Comparison of ENCODE assay signal across 26 cellular contexts in the genomic region with DNA sequence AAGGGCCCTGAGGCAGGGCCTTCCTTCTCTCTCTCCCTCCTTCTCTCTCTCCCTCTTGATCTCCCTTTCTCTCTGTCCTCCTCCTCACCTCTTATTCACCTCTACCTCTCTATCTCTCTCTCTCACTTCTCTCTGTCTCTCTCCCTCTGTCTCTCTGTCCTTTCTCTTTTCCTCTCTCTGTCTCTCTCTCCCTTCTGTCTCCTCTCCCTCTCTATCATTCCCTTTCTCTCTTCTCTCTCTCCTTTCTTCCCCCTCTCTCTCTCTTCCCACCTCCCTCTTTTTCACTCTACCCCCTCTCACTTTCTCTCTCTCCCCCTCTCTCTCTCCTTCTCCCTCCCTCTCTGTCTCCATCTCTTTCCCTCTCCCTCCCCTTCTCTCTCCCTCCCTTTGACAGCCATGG. TPM values are rescaled to one million over a fixed set of nuclear protein-coding genes. Genes with fewer than 3 reads are reported as not detected.
DNase-seq lines count a peak whose midpoint lies in the region; ATAC-seq and TF ChIP-seq lines count a peak whose summit lies in the region.
"Had no signal": no experiment of that assay in that cellular context is flagged by ENCODE, and none has a peak within 500 bp of the region (broad histone marks: within the 10 kb centered on the region; RNA-seq: fewer than 3 reads in every experiment).

No MANE protein-coding gene starts in this region.

- H3K27ac ChIP-seq in HEK293 (ENCODE audit: extremely low read depth, low read depth, low read length) = no peak overlapping the region
- H3K27ac ChIP-seq in ascending aorta = peak overlapping the region; percentile 45 to 67
- H3K27ac ChIP-seq in tibial nerve = no peak overlapping the region
- H3K27ac ChIP-seq in foreskin keratinocyte = no peak overlapping the region
- H3K27ac ChIP-seq: BLaER1 had no signal

- no peak for ATAC-seq in foreskin keratinocyte

- TF ChIP-seq EP300 in tibial nerve (IDR thresholded peaks at IDR 0.05) = no peak

- TF ChIP-seq POLR2A in tibial nerve (IDR thresholded peaks at IDR 0.05) = no peak

- H3K4me3 Mint-ChIP-seq in nephron = peak overlapping the region in 2 of 3 experiments; percentile 38 to 51
- H3K4me3 Mint-ChIP-seq in progenitor cell of endocrine pancreas (ENCODE audit: low read depth) = no peak overlapping the region
- H3K4me3 Mint-ChIP-seq: CD14-positive monocyte; CD4-positive, alpha-beta memory T cell; CD4-positive, CD25-positive, alpha-beta regulatory T cell; CD8-positive, alpha-beta memory T cell had no signal

- peaks cover 10% of the 10 kb centered on the region for H3K27me3 Mint-ChIP-seq in nephron (ENCODE audit: low read depth)
- peaks cover 13% of the 10 kb centered on the region for H3K27me3 Mint-ChIP-seq in progenitor cell of endocrine pancreas

- no peak overlapping the region for H3K4me3 ChIP-seq in HEK293 (ENCODE audit: low read depth, low read length)
- H3K4me3 ChIP-seq in ascending aorta = no peak overlapping the region
- no peak overlapping the region for H3K4me3 ChIP-seq in tibial nerve
- H3K4me3 ChIP-seq: BLaER1 had no signal

- H3K36me3 Mint-ChIP-seq in nephron (ENCODE audit: low read depth) (peaks cover 7% of the 10 kb centered on the region), progenitor cell of endocrine pancreas (ENCODE audit: insufficient read depth) (no peaks in the 10 kb centered on the region)
- H3K36me3 Mint-ChIP-seq: CD14-positive monocyte; CD4-positive, alpha-beta memory T cell; CD4-positive, CD25-positive, alpha-beta regulatory T cell; CD8-positive, alpha-beta memory T cell had no signal

- intact Hi-C loops in ascending aorta (cut with DNase I) = no loop called here

- H3K27ac Mint-ChIP-seq in nephron (peak overlapping the region; percentile 91 to 99 (median 97)), progenitor cell of endocrine pancreas (peak overlapping the region; percentile 34)
- H3K27ac Mint-ChIP-seq: CD4-positive, alpha-beta memory T cell; CD4-positive, CD25-positive, alpha-beta regulatory T cell had no signal

- POLR2A ChIA-PET in HEK293 (lab: Yijun Ruan, JAX) = no interaction called here

- H3K4me1 Mint-ChIP-seq in nephron = peaks cover 57% of the 10 kb centered on the region
- no peaks in the 10 kb centered on the region for H3K4me1 Mint-ChIP-seq in progenitor cell of endocrine pancreas (ENCODE audit: low read depth)
- H3K4me1 Mint-ChIP-seq: CD14-positive monocyte; CD4-positive, alpha-beta memory T cell; CD4-positive, CD25-positive, alpha-beta regulatory T cell; CD8-positive, alpha-beta memory T cell had no signal

- no peak for TF ChIP-seq CTCF in HEK293 (tag by site-specific recombination; IDR thresholded peaks at IDR 0.05)
- TF ChIP-seq CTCF in ascending aorta (IDR thresholded peaks at IDR 0.05) = no peak
- TF ChIP-seq CTCF in nephron (IDR thresholded peaks at IDR 0.05; ENCODE audit: unreplicated experiment in 3 of 3) = no peak
- TF ChIP-seq CTCF in progenitor cell of endocrine pancreas (IDR thresholded peaks at IDR 0.05; ENCODE audit: unreplicated experiment) = no peak
- TF ChIP-seq CTCF in tibial nerve (IDR thresholded peaks at IDR 0.05) = no peak
- no peak for TF ChIP-seq CTCF in foreskin keratinocyte (conservative IDR thresholded peaks at IDR 0.05)

- H3K36me3 ChIP-seq in HEK293 (ENCODE audit: control insufficient read depth in 2 of 2, insufficient read depth in 1 of 2, low read length in 2 of 2) = no peaks in the 10 kb centered on the region
- H3K36me3 ChIP-seq in ascending aorta = peaks cover 0 to 13% of the 10 kb centered on the region in 2 donors
- no peaks in the 10 kb centered on the region for H3K36me3 ChIP-seq in tibial nerve
- H3K36me3 ChIP-seq: BE2C, BLaER1 had no signal

- H3K4me1 ChIP-seq in HEK293 (ENCODE audit: control insufficient read depth, insufficient read depth, low read length) (no peaks in the 10 kb centered on the region), ascending aorta (peaks cover 0 to 25% of the 10 kb centered on the region in 2 donors), tibial nerve (no peaks in the 10 kb centered on the region), foreskin keratinocyte (no peaks in the 10 kb centered on the region)
- H3K4me1 ChIP-seq: BE2C had no signal

- H3K9me3 Mint-ChIP-seq in nephron (peaks cover 4% of the 10 kb centered on the region), progenitor cell of endocrine pancreas (ENCODE audit: low read depth) (no peaks in the 10 kb centered on the region)
- H3K9me3 Mint-ChIP-seq: CD4-positive, CD25-positive, alpha-beta regulatory T cell; CD8-positive, alpha-beta memory T cell had no signal

- no peaks in the 10 kb centered on the region for H3K9me3 ChIP-seq in HEK293 (ENCODE audit: control insufficient read depth, insufficient read depth, low read depth, low read length)
- H3K9me3 ChIP-seq in ascending aorta = no peaks in the 10 kb centered on the region
- H3K9me3 ChIP-seq in tibial nerve = peaks cover 0 to 4% (median 0%) of the 10 kb centered on the region in 4 donors
- H3K9me3 ChIP-seq: BE2C, BLaER1 had no signal

- DNase-seq in ascending aorta (ENCODE audit: low spot score in 2 of 2) (no peak), progenitor cell of endocrine pancreas (ENCODE audit: low spot score, unreplicated experiment) (no peak), GF-D8 (lab: John Stamatoyannopoulos, UW) (no peak), SW 1271 (lab: John Stamatoyannopoulos, UW) (no peak), tibial nerve (ENCODE audit: low spot score in 2 of 2) (no peak), foreskin keratinocyte (no peak)
- DNase-seq: 8988T; ACHN; BE2C; C1 segment of cervical spinal cord; CD4-positive, alpha-beta memory T cell; CD4-positive, CD25-positive, alpha-beta regulatory T cell; CD8-positive, alpha-beta memory T cell; COR-L47; DMS 273 treated with DMSO at 0.1 percent for 48 hours; DMS153; DMS53; DMS79; DND-41; EL; GDM1 had no signal

- H3K27me3 ChIP-seq in ascending aorta (no peaks in the 10 kb centered on the region), tibial nerve (no peaks in the 10 kb centered on the region), foreskin keratinocyte (peaks cover 2% of the 10 kb centered on the region)
- H3K27me3 ChIP-seq: BE2C, BLaER1 had no signal

- CTCF ChIA-PET in HEK293 (lab: Yijun Ruan, JAX) = no interaction called here

TF ChIP-seq in HEK293, 187 proteins besides CTCF, POLR2A, EP300 and RAD21:
- TF ChIP-seq PRDM1 (tag by site-specific recombination; IDR thresholded peaks at IDR 0.05) = peak; percentile 94
- TF ChIP-seq, protein P1, sequence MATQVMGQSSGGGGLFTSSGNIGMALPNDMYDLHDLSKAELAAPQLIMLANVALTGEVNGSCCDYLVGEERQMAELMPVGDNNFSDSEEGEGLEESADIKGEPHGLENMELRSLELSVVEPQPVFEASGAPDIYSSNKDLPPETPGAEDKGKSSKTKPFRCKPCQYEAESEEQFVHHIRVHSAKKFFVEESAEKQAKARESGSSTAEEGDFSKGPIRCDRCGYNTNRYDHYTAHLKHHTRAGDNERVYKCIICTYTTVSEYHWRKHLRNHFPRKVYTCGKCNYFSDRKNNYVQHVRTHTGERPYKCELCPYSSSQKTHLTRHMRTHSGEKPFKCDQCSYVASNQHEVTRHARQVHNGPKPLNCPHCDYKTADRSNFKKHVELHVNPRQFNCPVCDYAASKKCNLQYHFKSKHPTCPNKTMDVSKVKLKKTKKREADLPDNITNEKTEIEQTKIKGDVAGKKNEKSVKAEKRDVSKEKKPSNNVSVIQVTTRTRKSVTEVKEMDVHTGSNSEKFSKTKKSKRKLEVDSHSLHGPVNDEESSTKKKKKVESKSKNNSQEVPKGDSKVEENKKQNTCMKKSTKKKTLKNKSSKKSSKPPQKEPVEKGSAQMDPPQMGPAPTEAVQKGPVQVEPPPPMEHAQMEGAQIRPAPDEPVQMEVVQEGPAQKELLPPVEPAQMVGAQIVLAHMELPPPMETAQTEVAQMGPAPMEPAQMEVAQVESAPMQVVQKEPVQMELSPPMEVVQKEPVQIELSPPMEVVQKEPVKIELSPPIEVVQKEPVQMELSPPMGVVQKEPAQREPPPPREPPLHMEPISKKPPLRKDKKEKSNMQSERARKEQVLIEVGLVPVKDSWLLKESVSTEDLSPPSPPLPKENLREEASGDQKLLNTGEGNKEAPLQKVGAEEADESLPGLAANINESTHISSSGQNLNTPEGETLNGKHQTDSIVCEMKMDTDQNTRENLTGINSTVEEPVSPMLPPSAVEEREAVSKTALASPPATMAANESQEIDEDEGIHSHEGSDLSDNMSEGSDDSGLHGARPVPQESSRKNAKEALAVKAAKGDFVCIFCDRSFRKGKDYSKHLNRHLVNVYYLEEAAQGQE (tag by site-specific recombination; IDR thresholded peaks at IDR 0.05) = no peak
- TF ChIP-seq ZNF596 (tag by site-specific recombination; IDR thresholded peaks at IDR 0.05) = peak; percentile 80
- peak; percentile 67 for TF ChIP-seq ZNF366 (tag by site-specific recombination; conservative IDR thresholded peaks at IDR 0.05)

RNA-seq across cellular contexts. Expression of a gene that starts 14.8 kb away (rescaled TPM):
- total RNA-seq in ascending aorta (244 TPM), progenitor cell of endocrine pancreas (8.7 and 9.1 TPM in 2 replicates), tibial nerve (1 to 10 TPM; 1.7 to 6.3 (median 4.1) TPM), foreskin keratinocyte (58.9 and 71.4 TPM in 2 replicates)
- 17.7 and 19.2 TPM in 2 replicates for polyA plus RNA-seq in foreskin keratinocyte
- total RNA-seq: CD4-positive, alpha-beta memory T cell; CD4-positive, CD25-positive, alpha-beta regulatory T cell; CD8-positive, alpha-beta memory T cell; G401 had no signal
- polyA plus RNA-seq: CD14-positive monocyte; CD4-positive, alpha-beta memory T cell; CD4-positive, CD25-positive, alpha-beta regulatory T cell; CD8-positive, alpha-beta memory T cell had no signal

Comparison
In these comparisons a context has a peak if more than half of its experiments do, and no peak if none do; other contexts are left out.
1. H3K27ac ChIP-seq: peak in ascending aorta (2 of 2); none in HEK293 (single experiment), tibial nerve (0 of 4) and foreskin keratinocyte (single experiment).